In the genomic region with DNA sequence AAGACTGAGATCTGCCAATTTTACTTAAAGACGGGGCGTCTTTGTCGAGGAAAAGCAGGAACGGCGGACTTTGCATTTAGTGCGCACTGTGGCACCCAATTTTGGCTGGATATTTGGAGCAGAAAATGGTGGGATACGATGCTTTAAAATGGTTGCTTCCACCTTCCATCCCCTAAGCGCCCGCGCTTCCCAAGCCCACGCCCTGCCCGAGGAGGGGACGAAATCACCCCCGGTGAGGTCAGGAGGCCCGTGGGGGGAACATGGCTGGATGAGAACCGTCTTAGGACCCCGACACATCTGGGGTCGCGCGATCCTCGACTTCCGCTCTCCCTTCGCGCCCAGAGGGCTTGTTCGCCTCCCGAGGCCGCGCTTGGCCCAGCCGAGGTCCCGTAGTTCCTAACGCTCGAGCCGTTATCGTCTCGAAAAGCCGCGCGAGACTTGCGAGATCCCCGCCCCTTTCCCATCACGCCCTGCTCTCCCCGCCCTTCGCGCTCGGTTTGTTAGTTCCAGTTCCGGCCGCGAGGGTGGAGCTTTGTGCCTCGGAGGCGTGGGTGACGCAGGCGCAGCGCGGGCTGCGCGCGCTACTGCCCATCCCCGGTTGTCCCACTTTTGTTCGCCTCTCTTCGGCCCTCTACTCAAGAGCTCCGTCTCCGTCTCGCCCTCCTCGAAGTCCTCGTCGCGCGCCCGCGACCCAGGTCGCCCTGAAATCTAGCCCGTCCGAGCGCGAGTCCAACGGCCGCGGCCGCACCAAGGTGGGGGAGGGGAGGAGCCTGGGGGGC, we compare ENCODE assay signal across 1 cellular context.
TF ChIP-seq lines count a peak whose summit lies in the region.

A gene with protein sequence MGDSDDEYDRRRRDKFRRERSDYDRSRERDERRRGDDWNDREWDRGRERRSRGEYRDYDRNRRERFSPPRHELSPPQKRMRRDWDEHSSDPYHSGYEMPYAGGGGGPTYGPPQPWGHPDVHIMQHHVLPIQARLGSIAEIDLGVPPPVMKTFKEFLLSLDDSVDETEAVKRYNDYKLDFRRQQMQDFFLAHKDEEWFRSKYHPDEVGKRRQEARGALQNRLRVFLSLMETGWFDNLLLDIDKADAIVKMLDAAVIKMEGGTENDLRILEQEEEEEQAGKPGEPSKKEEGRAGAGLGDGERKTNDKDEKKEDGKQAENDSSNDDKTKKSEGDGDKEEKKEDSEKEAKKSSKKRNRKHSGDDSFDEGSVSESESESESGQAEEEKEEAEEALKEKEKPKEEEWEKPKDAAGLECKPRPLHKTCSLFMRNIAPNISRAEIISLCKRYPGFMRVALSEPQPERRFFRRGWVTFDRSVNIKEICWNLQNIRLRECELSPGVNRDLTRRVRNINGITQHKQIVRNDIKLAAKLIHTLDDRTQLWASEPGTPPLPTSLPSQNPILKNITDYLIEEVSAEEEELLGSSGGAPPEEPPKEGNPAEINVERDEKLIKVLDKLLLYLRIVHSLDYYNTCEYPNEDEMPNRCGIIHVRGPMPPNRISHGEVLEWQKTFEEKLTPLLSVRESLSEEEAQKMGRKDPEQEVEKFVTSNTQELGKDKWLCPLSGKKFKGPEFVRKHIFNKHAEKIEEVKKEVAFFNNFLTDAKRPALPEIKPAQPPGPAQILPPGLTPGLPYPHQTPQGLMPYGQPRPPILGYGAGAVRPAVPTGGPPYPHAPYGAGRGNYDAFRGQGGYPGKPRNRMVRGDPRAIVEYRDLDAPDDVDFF (plus strand): TSS at position 527 of the 779 bp plus-strand sequence. CDS start 488 bp downstream, outside the sequence.

TF ChIP-seq in WTC11, 78 proteins besides CTCF, POLR2A, EP300 and RAD21 (continued from another document and continues in another):
- TF ChIP-seq, protein P1, sequence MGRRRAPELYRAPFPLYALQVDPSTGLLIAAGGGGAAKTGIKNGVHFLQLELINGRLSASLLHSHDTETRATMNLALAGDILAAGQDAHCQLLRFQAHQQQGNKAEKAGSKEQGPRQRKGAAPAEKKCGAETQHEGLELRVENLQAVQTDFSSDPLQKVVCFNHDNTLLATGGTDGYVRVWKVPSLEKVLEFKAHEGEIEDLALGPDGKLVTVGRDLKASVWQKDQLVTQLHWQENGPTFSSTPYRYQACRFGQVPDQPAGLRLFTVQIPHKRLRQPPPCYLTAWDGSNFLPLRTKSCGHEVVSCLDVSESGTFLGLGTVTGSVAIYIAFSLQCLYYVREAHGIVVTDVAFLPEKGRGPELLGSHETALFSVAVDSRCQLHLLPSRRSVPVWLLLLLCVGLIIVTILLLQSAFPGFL (CRISPR knock-in tag; IDR thresholded peaks at IDR 0.05; ENCODE audit: borderline replicate concordance): no peak
- TF ChIP-seq CREB1 (CRISPR knock-in tag; IDR thresholded peaks at IDR 0.05) (0 out of 2 replicates have a peak, but pooled peaks have one; percentile 77), CBFB (CRISPR knock-in tag; IDR thresholded peaks at IDR 0.05; ENCODE audit: low read depth) (no peak), NFYB (CRISPR knock-in tag; conservative IDR thresholded peaks at IDR 0.05; ENCODE audit: low read depth) (no peak), ZNF416 (CRISPR knock-in tag; IDR thresholded peaks at IDR 0.05) (no peak), GRHL2 (CRISPR knock-in tag; IDR thresholded peaks at IDR 0.05; ENCODE audit: insufficient replicate concordance, severe bottlenecking) (no peak), ZNF121 (CRISPR knock-in tag; IDR thresholded peaks at IDR 0.05) (no peak), IRF2 (CRISPR knock-in tag; IDR thresholded peaks at IDR 0.05; ENCODE audit: borderline replicate concordance, low read depth) (no peak), ELF4 (CRISPR knock-in tag; IDR thresholded peaks at IDR 0.05; ENCODE audit: low read depth) (no peak), HMGA2 (CRISPR knock-in tag; IDR thresholded peaks at IDR 0.05) (no peak; the same call in 1 of the 2 replicates), PRRX2 (CRISPR knock-in tag; IDR thresholded peaks at IDR 0.05) (no peak), ESRRA (CRISPR knock-in tag; IDR thresholded peaks at IDR 0.05; ENCODE audit: borderline replicate concordance) (0 out of 2 replicates have a peak, but pooled peaks have one; percentile 3), GTF2I (CRISPR knock-in tag; conservative IDR thresholded peaks at IDR 0.05) (no peak), NFE2L1 (CRISPR knock-in tag; IDR thresholded peaks at IDR 0.05) (peak; percentile 74), SMAD3 (CRISPR knock-in tag; IDR thresholded peaks at IDR 0.05; ENCODE audit: borderline replicate concordance) (peak; percentile 95), JAZF1 (CRISPR knock-in tag; IDR thresholded peaks at IDR 0.05) (no peak), ZNF423 (CRISPR knock-in tag; IDR thresholded peaks at IDR 0.05) (no peak), TEAD1 (CRISPR knock-in tag; IDR thresholded peaks at IDR 0.05) (peak; percentile 61), ATF1 (CRISPR knock-in tag; IDR thresholded peaks at IDR 0.05) (no peak), ZNF317 (CRISPR knock-in tag; IDR thresholded peaks at IDR 0.05; ENCODE audit: borderline replicate concordance, low read depth) (no peak), SMAD4 (CRISPR knock-in tag; IDR thresholded peaks at IDR 0.05) (no peak), KAT7 (CRISPR knock-in tag; IDR thresholded peaks at IDR 0.05; ENCODE audit: borderline replicate concordance) (peak; percentile 35; the same call in 1 of the 2 replicates), ZNF232 (CRISPR knock-in tag; IDR thresholded peaks at IDR 0.05) (peak; percentile 92; the same call in 1 of the 2 replicates)
- TF ChIP-seq, protein P2, sequence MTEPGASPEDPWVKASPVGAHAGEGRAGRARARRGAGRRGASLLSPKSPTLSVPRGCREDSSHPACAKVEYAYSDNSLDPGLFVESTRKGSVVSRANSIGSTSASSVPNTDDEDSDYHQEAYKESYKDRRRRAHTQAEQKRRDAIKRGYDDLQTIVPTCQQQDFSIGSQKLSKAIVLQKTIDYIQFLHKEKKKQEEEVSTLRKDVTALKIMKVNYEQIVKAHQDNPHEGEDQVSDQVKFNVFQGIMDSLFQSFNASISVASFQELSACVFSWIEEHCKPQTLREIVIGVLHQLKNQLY (CRISPR knock-in tag; IDR thresholded peaks at IDR 0.05): no peak
- TF ChIP-seq, protein P3, sequence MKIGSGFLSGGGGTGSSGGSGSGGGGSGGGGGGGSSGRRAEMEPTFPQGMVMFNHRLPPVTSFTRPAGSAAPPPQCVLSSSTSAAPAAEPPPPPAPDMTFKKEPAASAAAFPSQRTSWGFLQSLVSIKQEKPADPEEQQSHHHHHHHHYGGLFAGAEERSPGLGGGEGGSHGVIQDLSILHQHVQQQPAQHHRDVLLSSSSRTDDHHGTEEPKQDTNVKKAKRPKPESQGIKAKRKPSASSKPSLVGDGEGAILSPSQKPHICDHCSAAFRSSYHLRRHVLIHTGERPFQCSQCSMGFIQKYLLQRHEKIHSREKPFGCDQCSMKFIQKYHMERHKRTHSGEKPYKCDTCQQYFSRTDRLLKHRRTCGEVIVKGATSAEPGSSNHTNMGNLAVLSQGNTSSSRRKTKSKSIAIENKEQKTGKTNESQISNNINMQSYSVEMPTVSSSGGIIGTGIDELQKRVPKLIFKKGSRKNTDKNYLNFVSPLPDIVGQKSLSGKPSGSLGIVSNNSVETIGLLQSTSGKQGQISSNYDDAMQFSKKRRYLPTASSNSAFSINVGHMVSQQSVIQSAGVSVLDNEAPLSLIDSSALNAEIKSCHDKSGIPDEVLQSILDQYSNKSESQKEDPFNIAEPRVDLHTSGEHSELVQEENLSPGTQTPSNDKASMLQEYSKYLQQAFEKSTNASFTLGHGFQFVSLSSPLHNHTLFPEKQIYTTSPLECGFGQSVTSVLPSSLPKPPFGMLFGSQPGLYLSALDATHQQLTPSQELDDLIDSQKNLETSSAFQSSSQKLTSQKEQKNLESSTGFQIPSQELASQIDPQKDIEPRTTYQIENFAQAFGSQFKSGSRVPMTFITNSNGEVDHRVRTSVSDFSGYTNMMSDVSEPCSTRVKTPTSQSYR (CRISPR knock-in tag; IDR thresholded peaks at IDR 0.05): peak; percentile 73; the same call in 1 of the 2 replicates
- TF ChIP-seq, protein P4, sequence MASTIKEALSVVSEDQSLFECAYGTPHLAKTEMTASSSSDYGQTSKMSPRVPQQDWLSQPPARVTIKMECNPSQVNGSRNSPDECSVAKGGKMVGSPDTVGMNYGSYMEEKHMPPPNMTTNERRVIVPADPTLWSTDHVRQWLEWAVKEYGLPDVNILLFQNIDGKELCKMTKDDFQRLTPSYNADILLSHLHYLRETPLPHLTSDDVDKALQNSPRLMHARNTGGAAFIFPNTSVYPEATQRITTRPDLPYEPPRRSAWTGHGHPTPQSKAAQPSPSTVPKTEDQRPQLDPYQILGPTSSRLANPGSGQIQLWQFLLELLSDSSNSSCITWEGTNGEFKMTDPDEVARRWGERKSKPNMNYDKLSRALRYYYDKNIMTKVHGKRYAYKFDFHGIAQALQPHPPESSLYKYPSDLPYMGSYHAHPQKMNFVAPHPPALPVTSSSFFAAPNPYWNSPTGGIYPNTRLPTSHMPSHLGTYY (CRISPR knock-in tag; IDR thresholded peaks at IDR 0.05): no peak
- TF ChIP-seq, protein P5, sequence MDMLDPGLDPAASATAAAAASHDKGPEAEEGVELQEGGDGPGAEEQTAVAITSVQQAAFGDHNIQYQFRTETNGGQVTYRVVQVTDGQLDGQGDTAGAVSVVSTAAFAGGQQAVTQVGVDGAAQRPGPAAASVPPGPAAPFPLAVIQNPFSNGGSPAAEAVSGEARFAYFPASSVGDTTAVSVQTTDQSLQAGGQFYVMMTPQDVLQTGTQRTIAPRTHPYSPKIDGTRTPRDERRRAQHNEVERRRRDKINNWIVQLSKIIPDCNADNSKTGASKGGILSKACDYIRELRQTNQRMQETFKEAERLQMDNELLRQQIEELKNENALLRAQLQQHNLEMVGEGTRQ (CRISPR knock-in tag; IDR thresholded peaks at IDR 0.05): no peak; the same call in none of the 2 replicates
- TF ChIP-seq, protein P6, sequence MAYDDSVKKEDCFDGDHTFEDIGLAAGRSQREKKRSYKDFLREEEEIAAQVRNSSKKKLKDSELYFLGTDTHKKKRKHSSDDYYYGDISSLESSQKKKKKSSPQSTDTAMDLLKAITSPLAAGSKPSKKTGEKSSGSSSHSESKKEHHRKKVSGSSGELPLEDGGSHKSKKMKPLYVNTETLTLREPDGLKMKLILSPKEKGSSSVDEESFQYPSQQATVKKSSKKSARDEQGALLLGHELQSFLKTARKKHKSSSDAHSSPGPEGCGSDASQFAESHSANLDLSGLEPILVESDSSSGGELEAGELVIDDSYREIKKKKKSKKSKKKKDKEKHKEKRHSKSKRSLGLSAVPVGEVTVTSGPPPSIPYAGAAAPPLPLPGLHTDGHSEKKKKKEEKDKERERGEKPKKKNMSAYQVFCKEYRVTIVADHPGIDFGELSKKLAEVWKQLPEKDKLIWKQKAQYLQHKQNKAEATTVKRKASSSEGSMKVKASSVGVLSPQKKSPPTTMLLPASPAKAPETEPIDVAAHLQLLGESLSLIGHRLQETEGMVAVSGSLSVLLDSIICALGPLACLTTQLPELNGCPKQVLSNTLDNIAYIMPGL (CRISPR knock-in tag; IDR thresholded peaks at IDR 0.05): peak; percentile 11; the same call in 1 of the 2 replicates
- TF ChIP-seq, protein P7, sequence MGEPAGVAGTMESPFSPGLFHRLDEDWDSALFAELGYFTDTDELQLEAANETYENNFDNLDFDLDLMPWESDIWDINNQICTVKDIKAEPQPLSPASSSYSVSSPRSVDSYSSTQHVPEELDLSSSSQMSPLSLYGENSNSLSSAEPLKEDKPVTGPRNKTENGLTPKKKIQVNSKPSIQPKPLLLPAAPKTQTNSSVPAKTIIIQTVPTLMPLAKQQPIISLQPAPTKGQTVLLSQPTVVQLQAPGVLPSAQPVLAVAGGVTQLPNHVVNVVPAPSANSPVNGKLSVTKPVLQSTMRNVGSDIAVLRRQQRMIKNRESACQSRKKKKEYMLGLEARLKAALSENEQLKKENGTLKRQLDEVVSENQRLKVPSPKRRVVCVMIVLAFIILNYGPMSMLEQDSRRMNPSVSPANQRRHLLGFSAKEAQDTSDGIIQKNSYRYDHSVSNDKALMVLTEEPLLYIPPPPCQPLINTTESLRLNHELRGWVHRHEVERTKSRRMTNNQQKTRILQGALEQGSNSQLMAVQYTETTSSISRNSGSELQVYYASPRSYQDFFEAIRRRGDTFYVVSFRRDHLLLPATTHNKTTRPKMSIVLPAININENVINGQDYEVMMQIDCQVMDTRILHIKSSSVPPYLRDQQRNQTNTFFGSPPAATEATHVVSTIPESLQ (CRISPR knock-in tag; IDR thresholded peaks at IDR 0.05): no peak
- TF ChIP-seq, protein P8, sequence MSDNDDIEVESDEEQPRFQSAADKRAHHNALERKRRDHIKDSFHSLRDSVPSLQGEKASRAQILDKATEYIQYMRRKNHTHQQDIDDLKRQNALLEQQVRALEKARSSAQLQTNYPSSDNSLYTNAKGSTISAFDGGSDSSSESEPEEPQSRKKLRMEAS (CRISPR knock-in tag; IDR thresholded peaks at IDR 0.05): peak; percentile 68; the same call in 1 of the 2 replicates
- TF ChIP-seq, protein P9, sequence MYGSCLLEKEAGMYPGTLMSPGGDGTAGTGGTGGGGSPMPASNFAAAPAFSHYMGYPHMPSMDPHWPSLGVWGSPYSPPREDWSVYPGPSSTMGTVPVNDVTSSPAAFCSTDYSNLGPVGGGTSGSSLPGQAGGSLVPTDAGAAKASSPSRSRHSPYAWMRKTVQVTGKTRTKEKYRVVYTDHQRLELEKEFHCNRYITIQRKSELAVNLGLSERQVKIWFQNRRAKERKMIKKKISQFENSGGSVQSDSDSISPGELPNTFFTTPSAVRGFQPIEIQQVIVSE (CRISPR knock-in tag; IDR thresholded peaks at IDR 0.05; ENCODE audit: borderline replicate concordance): no peak
- TF ChIP-seq, protein P10, sequence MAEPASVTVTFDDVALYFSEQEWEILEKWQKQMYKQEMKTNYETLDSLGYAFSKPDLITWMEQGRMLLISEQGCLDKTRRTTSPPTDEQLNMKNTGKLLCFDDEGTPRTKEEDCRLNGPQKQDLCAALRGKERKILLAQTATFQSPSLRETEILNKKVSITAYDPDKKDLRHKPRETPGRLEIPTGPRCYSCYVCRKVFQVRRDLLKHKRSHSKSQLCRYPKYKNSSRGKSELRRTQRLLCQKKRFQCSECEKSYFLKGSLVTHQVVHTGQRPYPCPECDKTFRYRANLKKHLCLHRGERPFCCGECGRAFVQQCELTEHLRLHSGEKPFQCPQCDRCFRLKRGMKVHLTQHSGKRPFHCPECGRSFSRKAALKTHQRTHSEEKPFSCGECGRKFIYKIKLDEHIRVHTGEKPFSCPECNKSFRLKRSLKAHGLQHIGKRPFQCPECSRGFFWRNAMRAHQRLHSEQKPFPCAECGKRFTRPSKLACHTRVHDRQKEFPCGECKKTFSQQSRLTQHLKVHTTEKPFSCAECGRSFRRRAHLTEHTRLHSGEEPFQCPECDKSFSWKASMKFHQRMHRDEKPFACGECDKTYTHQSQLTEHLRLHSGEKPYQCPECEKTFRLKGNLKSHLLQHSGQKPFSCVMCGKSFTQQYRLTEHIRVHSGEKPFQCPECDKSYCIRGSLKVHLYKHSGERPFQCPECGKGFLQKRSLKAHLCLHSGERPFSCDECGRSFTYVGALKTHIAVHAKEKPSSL (CRISPR knock-in tag; conservative IDR thresholded peaks at IDR 0.05): no peak
- TF ChIP-seq, protein P11, sequence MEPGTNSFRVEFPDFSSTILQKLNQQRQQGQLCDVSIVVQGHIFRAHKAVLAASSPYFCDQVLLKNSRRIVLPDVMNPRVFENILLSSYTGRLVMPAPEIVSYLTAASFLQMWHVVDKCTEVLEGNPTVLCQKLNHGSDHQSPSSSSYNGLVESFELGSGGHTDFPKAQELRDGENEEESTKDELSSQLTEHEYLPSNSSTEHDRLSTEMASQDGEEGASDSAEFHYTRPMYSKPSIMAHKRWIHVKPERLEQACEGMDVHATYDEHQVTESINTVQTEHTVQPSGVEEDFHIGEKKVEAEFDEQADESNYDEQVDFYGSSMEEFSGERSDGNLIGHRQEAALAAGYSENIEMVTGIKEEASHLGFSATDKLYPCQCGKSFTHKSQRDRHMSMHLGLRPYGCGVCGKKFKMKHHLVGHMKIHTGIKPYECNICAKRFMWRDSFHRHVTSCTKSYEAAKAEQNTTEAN (CRISPR knock-in tag; IDR thresholded peaks at IDR 0.05): 0 out of 2 replicates have a peak, but pooled peaks have one; percentile 47
